Comparison of ENCODE assay signal across 19 cellular contexts in the genomic region with DNA sequence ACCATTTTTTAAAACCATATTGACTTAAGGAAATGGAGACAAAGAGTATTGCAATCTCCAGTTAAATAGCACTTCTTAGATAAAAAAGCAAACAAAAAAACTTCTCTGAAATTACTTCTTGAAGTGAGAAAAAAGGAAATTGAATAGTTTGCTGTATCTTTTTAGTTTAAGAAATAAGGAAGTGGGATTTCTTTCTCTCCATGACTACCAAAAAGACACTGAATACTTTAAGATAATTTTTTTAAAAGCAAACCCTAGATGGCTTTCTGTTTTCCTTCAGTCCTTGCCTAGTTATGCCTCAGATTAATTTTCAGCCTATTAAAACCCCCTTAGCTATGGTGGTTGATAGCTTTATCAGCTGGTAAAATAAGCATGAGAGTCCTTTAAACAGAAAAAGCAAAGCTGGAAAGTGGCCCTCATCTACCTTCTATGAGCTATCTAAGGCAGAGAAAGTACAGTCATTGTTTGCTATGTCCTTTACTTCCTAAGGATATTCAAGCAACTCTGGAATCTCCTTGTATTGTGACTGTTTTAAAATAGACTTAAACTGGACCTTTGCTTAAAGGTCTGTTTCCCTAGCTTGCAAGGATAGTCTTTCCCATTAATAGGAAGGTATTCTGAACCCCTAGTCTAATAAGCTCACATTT. TPM values are rescaled to one million over a fixed set of nuclear protein-coding genes. Genes with fewer than 3 reads are reported as not detected.
DNase-seq lines count a peak whose midpoint lies in the region; ATAC-seq and TF ChIP-seq lines count a peak whose summit lies in the region.
"Had no signal": no experiment of that assay in that cellular context is flagged by ENCODE, and none has a peak within 500 bp of the region (broad histone marks: within the 10 kb centered on the region; RNA-seq: fewer than 3 reads in every experiment).

No MANE protein-coding gene starts in this region.

- H3K36me3 ChIP-seq in SK-N-SH (replicated peaks in 1 of 2; ENCODE audit: control insufficient read depth in 1 of 2, insufficient read depth in 2 of 2, low read length in 1 of 2) (no peaks in the 10 kb centered on the region), hepatocyte (replicated peaks; ENCODE audit: insufficient read depth, low read depth) (no peaks in the 10 kb centered on the region), skeletal muscle tissue (ENCODE audit: control insufficient read depth in 3 of 3, insufficient read depth in 3 of 3, low read length in 3 of 3) (no peaks in the 10 kb centered on the region)
- H3K36me3 ChIP-seq: esophagus muscularis mucosa had no signal

- no peaks in the 10 kb centered on the region for H3K9me2 ChIP-seq in SK-N-SH
- H3K9me2 ChIP-seq in hepatocyte (replicated peaks; ENCODE audit: insufficient read depth) = no peaks in the 10 kb centered on the region

- H3K4me3 ChIP-seq in SK-N-SH (ENCODE audit: low read depth in 2 of 2, low read length in 1 of 2) (no peak overlapping the region), hepatocyte (no peak overlapping the region), skeletal muscle tissue (ENCODE audit: low read length in 3 of 3) (no peak overlapping the region)
- H3K4me3 ChIP-seq: esophagus muscularis mucosa had no signal

- H2AFZ ChIP-seq in SK-N-SH (ENCODE audit: low read depth) (peak overlapping the region; percentile 53; the same call in 1 of the 2 replicates), hepatocyte (no peak overlapping the region)

- DNase-seq in SK-N-SH (no peak), NCI-H69 (lab: John Stamatoyannopoulos, UW) (peak; percentile 5), hepatocyte (ENCODE audit: low spot score) (no peak), NCI-H2227 (lab: John Stamatoyannopoulos, UW; ENCODE audit: unreplicated experiment) (no peak), HK-2 (ENCODE audit: unreplicated experiment) (no peak), NCI-H2171 (lab: John Stamatoyannopoulos, UW) (no peak)
- DNase-seq: ACHN; activated CD4-positive, alpha-beta T cell treated with anti-CD3 and anti-CD28 coated beads for 48 hours; activated T-cell treated with anti-CD3 and anti-CD28 coated beads, Interleukin-2, amount 50 U/mL, for 1 hour; HFFc6; hippocampal formation; NCI-H226; occipital lobe; substantia nigra had no signal

- peaks cover 4% of the 10 kb centered on the region for H3F3A ChIP-seq in SK-N-SH (replicated peaks; ENCODE audit: insufficient read depth)

- H4K20me1 ChIP-seq in SK-N-SH (ENCODE audit: insufficient read depth) (no peaks in the 10 kb centered on the region), hepatocyte (ENCODE audit: insufficient read depth, poor library complexity, severe bottlenecking) (no peaks in the 10 kb centered on the region)

- no peak for TF ChIP-seq EP300 in SK-N-SH (IDR thresholded peaks at IDR 0.05; ENCODE audit: borderline replicate concordance in 1 of 2, low read depth in 1 of 2, low read length in 1 of 2)

- H3K9me3 ChIP-seq in SK-N-SH (no peaks in the 10 kb centered on the region), hepatocyte (ENCODE audit: low read depth) (no peaks in the 10 kb centered on the region), skeletal muscle tissue (ENCODE audit: control insufficient read depth in 3 of 3, low read length in 3 of 3) (no peaks in the 10 kb centered on the region)
- H3K9me3 ChIP-seq: esophagus muscularis mucosa had no signal

- no peaks in the 10 kb centered on the region for H3K4me1 ChIP-seq in SK-N-SH (ENCODE audit: control insufficient read depth in 1 of 2, insufficient read depth in 2 of 2, low read depth in 1 of 2, low read length in 1 of 2)
- H3K4me1 ChIP-seq in hepatocyte (ENCODE audit: insufficient read depth) = no peaks in the 10 kb centered on the region
- H3K4me1 ChIP-seq in skeletal muscle tissue (ENCODE audit: control insufficient read depth in 3 of 3, insufficient read depth in 3 of 3, low read length in 3 of 3) = no peaks in the 10 kb centered on the region
- H3K4me1 ChIP-seq: esophagus muscularis mucosa had no signal

- TF ChIP-seq CTCF in SK-N-SH (IDR thresholded peaks at IDR 0.05) = no peak
- TF ChIP-seq CTCF in hepatocyte (IDR thresholded peaks at IDR 0.05; ENCODE audit: poor library complexity) = no peak

- H3K79me2 ChIP-seq in SK-N-SH (ENCODE audit: insufficient read depth) = no peaks in the 10 kb centered on the region
- H3K79me2 ChIP-seq in hepatocyte = no peaks in the 10 kb centered on the region

- CTCF ChIA-PET in SK-N-SH (lab: Yijun Ruan, JAX) = interaction anchor here (0.6 to 1.0 kb wide), 4 partner anchors 9 to 148 kb away, joined by 3 to 5 read pairs (median 3); no protein-coding TSS in a partner anchor

- H3K9ac ChIP-seq in SK-N-SH = no peak overlapping the region
- H3K9ac ChIP-seq in skeletal muscle tissue (ENCODE audit: low read depth in 1 of 3, low read length in 3 of 3) = no peak overlapping the region

- no peak overlapping the region for H3K27ac ChIP-seq in SK-N-SH (ENCODE audit: low read depth in 2 of 2, low read length in 1 of 2)
- H3K27ac ChIP-seq in hepatocyte = peak overlapping the region; percentile 2
- peak overlapping the region; percentile 11 for H3K27ac ChIP-seq in skeletal muscle tissue (ENCODE audit: low read depth, low read length)

- H3K27me3 ChIP-seq in SK-N-SH (ENCODE audit: insufficient read depth) (no peaks in the 10 kb centered on the region; the same call in 1 of the 2 replicates), hepatocyte (peaks cover 9% of the 10 kb centered on the region), skeletal muscle tissue (ENCODE audit: control insufficient read depth in 3 of 3, insufficient read depth in 3 of 3, low read length in 3 of 3) (no peaks in the 10 kb centered on the region)
- H3K27me3 ChIP-seq: esophagus muscularis mucosa had no signal

- ATAC-seq in SK-N-SH treated with all-trans-retinoic acid at 6 μM for 48 hours = no peak

- POLR2A ChIA-PET in SK-N-SH (lab: Yijun Ruan, JAX) = no interaction called here

- no peak for TF ChIP-seq RAD21 in SK-N-SH (IDR thresholded peaks at IDR 0.05; ENCODE audit: low read length)

- H3K4me2 ChIP-seq in SK-N-SH (no peak overlapping the region), hepatocyte (no peak overlapping the region)

TF ChIP-seq in SK-N-SH, 30 proteins besides CTCF, POLR2A, EP300 and RAD21 (continues in another document):
- no peak for TF ChIP-seq RXRA (IDR thresholded peaks at IDR 0.05; ENCODE audit: borderline replicate concordance, low read depth)
- TF ChIP-seq FOXJ3 (CRISPR knock-in tag; IDR thresholded peaks at IDR 0.05) = no peak
- TF ChIP-seq NRF1 (IDR thresholded peaks at IDR 0.05; ENCODE audit: low read depth, low read length) = no peak
- TF ChIP-seq GABPA (IDR thresholded peaks at IDR 0.05; ENCODE audit: low read depth) = no peak
- no peak for TF ChIP-seq YY1 (IDR thresholded peaks at IDR 0.05; ENCODE audit: low read depth)
- TF ChIP-seq, protein P1, sequence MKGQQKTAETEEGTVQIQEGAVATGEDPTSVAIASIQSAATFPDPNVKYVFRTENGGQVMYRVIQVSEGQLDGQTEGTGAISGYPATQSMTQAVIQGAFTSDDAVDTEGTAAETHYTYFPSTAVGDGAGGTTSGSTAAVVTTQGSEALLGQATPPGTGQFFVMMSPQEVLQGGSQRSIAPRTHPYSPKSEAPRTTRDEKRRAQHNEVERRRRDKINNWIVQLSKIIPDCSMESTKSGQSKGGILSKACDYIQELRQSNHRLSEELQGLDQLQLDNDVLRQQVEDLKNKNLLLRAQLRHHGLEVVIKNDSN (IDR thresholded peaks at IDR 0.05; ENCODE audit: borderline replicate concordance, low read depth) = no peak

TF ChIP-seq in SK-N-SH treated with all-trans-retinoic acid at 6 μM for 48 hours, 23 proteins besides CTCF, POLR2A, EP300 and RAD21:
- TF ChIP-seq TSHZ2 (CRISPR knock-in tag; IDR thresholded peaks at IDR 0.05) = no peak
TF ChIP-seq in SK-N-SH treated with all-trans-retinoic acid at 6 μM for 48 hours: peak in this region for 0.

RNA-seq across cellular contexts. Expression of gene TPPP3, which starts 28.6 kb away (rescaled TPM):
- polyA plus RNA-seq in SK-N-SH (2012; rRNA removed) (33.5 and 36.2 TPM in 2 replicates), hepatocyte (13.4 and 20.1 TPM in 2 replicates)
- 22.8 and 30.9 TPM in 2 replicates for polyA plus RNA-seq in SK-N-SH (2012; cell fraction: cytosol; rRNA removed)
- polyA plus RNA-seq in SK-N-SH (2012; cell fraction: nucleus; rRNA removed) = 21.8 and 23.5 TPM in 2 replicates
- total RNA-seq in hepatocyte (0.88 and 3.2 TPM in 2 replicates), skeletal muscle tissue (135 TPM)
- total RNA-seq: MCF 10A had no signal

RNA-seq across cellular contexts. Expression of gene LRRC36, which starts 38.1 kb away (rescaled TPM):
- 0.78 and 0.92 TPM in 2 replicates for polyA plus RNA-seq in SK-N-SH (2012; rRNA removed)
- polyA plus RNA-seq in SK-N-SH (2012; cell fraction: cytosol; rRNA removed) = 0.30 and 0.36 TPM in 2 replicates
- polyA plus RNA-seq in SK-N-SH (2012; cell fraction: nucleus; rRNA removed) = 3.6 and 4.8 TPM in 2 replicates
- total RNA-seq in hepatocyte = 0.23 and 0.32 TPM in 2 replicates
- polyA plus RNA-seq in hepatocyte = 0.69 TPM in 1 of 2 replicates, not detected in the other
- total RNA-seq in skeletal muscle tissue = not detected
- total RNA-seq: HFFc6, MCF 10A had no signal
- polyA plus RNA-seq: liver had no signal

RNA-seq across cellular contexts. Expression of gene KCTD19, which starts 38.2 kb away (rescaled TPM):
- 1.8 and 1.9 TPM in 2 replicates for polyA plus RNA-seq in SK-N-SH (2012; rRNA removed)
- 0.41 and 0.49 TPM in 2 replicates for polyA plus RNA-seq in SK-N-SH (2012; cell fraction: cytosol; rRNA removed)
- 9.1 and 10.8 TPM in 2 replicates for polyA plus RNA-seq in SK-N-SH (2012; cell fraction: nucleus; rRNA removed)
- not detected in 2 replicates for total RNA-seq in hepatocyte
- not detected in 2 replicates for polyA plus RNA-seq in hepatocyte
- not detected for total RNA-seq in skeletal muscle tissue
- total RNA-seq: esophagus muscularis mucosa, HFFc6, MCF 10A had no signal
- polyA plus RNA-seq: liver had no signal

RNA-seq across cellular contexts. Expression of gene ZDHHC1, which starts 51.5 kb away (rescaled TPM):
- 14.2 and 15.8 TPM in 2 replicates for polyA plus RNA-seq in SK-N-SH (2012; rRNA removed)
- 6.2 and 10.5 TPM in 2 replicates for polyA plus RNA-seq in SK-N-SH (2012; cell fraction: cytosol; rRNA removed)
- 39.7 and 44.1 TPM in 2 replicates for polyA plus RNA-seq in SK-N-SH (2012; cell fraction: nucleus; rRNA removed)
- 1.9 and 5.9 TPM in 2 replicates for total RNA-seq in hepatocyte
- polyA plus RNA-seq in hepatocyte = 10.0 and 10.6 TPM in 2 replicates
- total RNA-seq in skeletal muscle tissue = 11.5 TPM

Comparison
In these comparisons a context has a peak if more than half of its experiments do, and no peak if none do; other contexts are left out.
1. H3K27ac ChIP-seq: peak in hepatocyte (single experiment) and skeletal muscle tissue (single experiment); none in SK-N-SH (0 of 2).
2. RNA of gene TPPP3, which starts 28.6 kb away (total RNA-seq): 135 TPM in skeletal muscle tissue (single experiment); 0.88 to 3.2 TPM in hepatocyte; every median in the first group is over 10 times any median in the second.